Comparison of ENCODE assay signal across 8 cellular contexts in genomic region chr9:127449332-127449966, GRCh38. TPM values are rescaled to one million over a fixed set of nuclear protein-coding genes. Genes with fewer than 3 reads are reported as not detected.
DNase-seq lines count a peak whose midpoint lies in the region; ATAC-seq and TF ChIP-seq lines count a peak whose summit lies in the region.

No MANE protein-coding gene starts in this region.

- DNase-seq in heart right ventricle (no peak), Right ventricle myocardium superior (no peak), kidney epithelial cell (ENCODE audit: low read depth) (no peak), upper lobe of right lung (no peak), germinal center (ENCODE audit: low spot score) (no peak), NCI-H1105 treated with DMSO at 0.1 percent for 48 hours (lab: John Stamatoyannopoulos, UW) (no peak), NCI-H2227 (lab: John Stamatoyannopoulos, UW; ENCODE audit: unreplicated experiment) (no peak)
- DNase-seq in activated naive CD4-positive, alpha-beta T cell treated with anti-CD3 and anti-CD28 coated beads, Interleukin-2, amount 50 U/mL, for 72 hours (ENCODE audit: low spot score in 2 of 2) = no peak

- intact Hi-C loops in heart right ventricle (cut with DNase I) (no loop called here), Right ventricle myocardium superior (cut with DNase I) (no loop called here), upper lobe of right lung (cut with DNase I) (no loop called here)

- H3K4me1 ChIP-seq in heart right ventricle (peaks cover 3 to 48% (median 42%) of the 10 kb centered on the region in 9 donors), upper lobe of right lung (peaks cover 32% of the 10 kb centered on the region)

- H3K36me3 ChIP-seq in heart right ventricle = peaks cover 0 to 61% (median 42%) of the 10 kb centered on the region in 9 donors
- H3K36me3 ChIP-seq in kidney epithelial cell (ENCODE audit: control insufficient read depth, insufficient read depth, low read length) = peaks cover 8% of the 10 kb centered on the region
- peaks cover 54% of the 10 kb centered on the region for H3K36me3 ChIP-seq in upper lobe of right lung

- peak overlapping the region in 9 of 10 donors; percentile 90 to 98 (median 96) for H3K27ac ChIP-seq in heart right ventricle
- peak overlapping the region; percentile 93 for H3K27ac ChIP-seq in upper lobe of right lung

- H3K4me3 ChIP-seq in heart right ventricle (peak overlapping the region in 9 of 10 donors; percentile 38 to 98 (median 88)), kidney epithelial cell (ENCODE audit: low read depth, low read length) (peak overlapping the region; percentile 95), upper lobe of right lung (peak overlapping the region; percentile 80)

- peak overlapping the region; percentile 98 to 100 for H3K27ac Mint-ChIP-seq in activated naive CD4-positive, alpha-beta T cell treated with anti-CD3 and anti-CD28 coated beads, Interleukin-2, amount 50 U/mL, for 72 hours

- H3K27me3 ChIP-seq in heart right ventricle = no peaks in the 10 kb centered on the region
- no peaks in the 10 kb centered on the region for H3K27me3 ChIP-seq in kidney epithelial cell (ENCODE audit: control insufficient read depth, insufficient read depth, low read length)
- no peaks in the 10 kb centered on the region for H3K27me3 ChIP-seq in upper lobe of right lung

- ATAC-seq in heart right ventricle (no peak), Right ventricle myocardium superior (ENCODE audit: poor library complexity) (no peak), upper lobe of right lung (no peak)
- ATAC-seq in activated naive CD4-positive, alpha-beta T cell treated with anti-CD3 and anti-CD28 coated beads, Interleukin-2, amount 50 U/mL, for 72 hours = no peak

- WGBS in heart right ventricle, 2 donors = 51% methylated on average over 5 of the region's 5 CpGs

- H3K9me3 ChIP-seq in heart right ventricle = peaks cover 0 to 3% (median 0%) of the 10 kb centered on the region in 11 donors
- H3K9me3 ChIP-seq in upper lobe of right lung = no peaks in the 10 kb centered on the region

- H3K9me3 Mint-ChIP-seq in activated naive CD4-positive, alpha-beta T cell treated with anti-CD3 and anti-CD28 coated beads, Interleukin-2, amount 50 U/mL, for 72 hours = peaks cover 0 to 6% of the 10 kb centered on the region in 2 donors

- TF ChIP-seq CTCF in heart right ventricle (IDR thresholded peaks at IDR 0.05) (no peak), kidney epithelial cell (IDR thresholded peaks at IDR 0.05; ENCODE audit: insufficient read depth, low read length, poor library complexity, severe bottlenecking) (no peak), upper lobe of right lung (IDR thresholded peaks at IDR 0.05) (no peak)

- peaks cover 55 to 71% of the 10 kb centered on the region in 2 donors for H3K36me3 Mint-ChIP-seq in activated naive CD4-positive, alpha-beta T cell treated with anti-CD3 and anti-CD28 coated beads, Interleukin-2, amount 50 U/mL, for 72 hours

RNA-seq across cellular contexts. Expression of gene RPL12, which starts 1.8 kb away (rescaled TPM):
- total RNA-seq in heart right ventricle (100 to 1,000 TPM; 409 to 810 (median 499) TPM), Right ventricle myocardium superior (628 TPM), kidney epithelial cell (4,686 and 4,885 TPM in 2 replicates), upper lobe of right lung (1,020 TPM)
- polyA plus RNA-seq in heart right ventricle = 1,000 to 10,000 TPM; 1,671 to 1,920 TPM
- 1,000 to 10,000 TPM; 1,789 to 1,979 TPM for total RNA-seq in activated naive CD4-positive, alpha-beta T cell treated with anti-CD3 and anti-CD28 coated beads, Interleukin-2, amount 50 U/mL, for 72 hours

RNA-seq across cellular contexts. Expression of gene LRSAM1, which starts 1.9 kb away (rescaled TPM):
- 10 to 100 TPM; 24.9 to 49.6 (median 29.5) TPM for total RNA-seq in heart right ventricle
- polyA plus RNA-seq in heart right ventricle = 10 to 100 TPM; 21.2 to 59.9 TPM
- 52.1 TPM for total RNA-seq in Right ventricle myocardium superior
- total RNA-seq in activated naive CD4-positive, alpha-beta T cell treated with anti-CD3 and anti-CD28 coated beads, Interleukin-2, amount 50 U/mL, for 72 hours = 10 to 100 TPM; 20.1 to 24.4 TPM
- total RNA-seq in kidney epithelial cell = 26.6 and 30.1 TPM in 2 replicates
- 18.8 TPM for total RNA-seq in upper lobe of right lung

RNA-seq across cellular contexts. Expression of gene ZNF79, which starts 25.3 kb away (rescaled TPM):
- 1 to 10 TPM; 4.4 to 8.3 (median 6.4) TPM for total RNA-seq in heart right ventricle
- polyA plus RNA-seq in heart right ventricle = 1 to 10 TPM; 2.1 to 4.5 TPM
- total RNA-seq in Right ventricle myocardium superior = 5.8 TPM
- total RNA-seq in activated naive CD4-positive, alpha-beta T cell treated with anti-CD3 and anti-CD28 coated beads, Interleukin-2, amount 50 U/mL, for 72 hours = 10 to 100 TPM in 1 of 2 donors, 1 to 10 TPM in 1; 8.3 to 10.3 TPM
- total RNA-seq in kidney epithelial cell = 5.1 and 5.7 TPM in 2 replicates
- total RNA-seq in upper lobe of right lung = 8.3 TPM

RNA-seq across cellular contexts. Expression of gene SLC2A8, which starts 52.5 kb away (rescaled TPM):
- total RNA-seq in heart right ventricle (10 to 100 TPM; 10.0 to 26.7 (median 13.1) TPM), Right ventricle myocardium superior (16.6 TPM), kidney epithelial cell (27.5 and 28.8 TPM in 2 replicates), upper lobe of right lung (21.8 TPM)
- 10 to 100 TPM; 18.9 to 21.7 TPM for polyA plus RNA-seq in heart right ventricle
- total RNA-seq in activated naive CD4-positive, alpha-beta T cell treated with anti-CD3 and anti-CD28 coated beads, Interleukin-2, amount 50 U/mL, for 72 hours = 1 to 10 TPM; 1.4 to 1.7 TPM
